9 cellular contexts compared by ENCODE assay signal in genomic region chr17:63476857-63477470, GRCh38. TPM values are rescaled to one million over a fixed set of nuclear protein-coding genes. Genes with fewer than 3 reads are reported as not detected.
DNase-seq lines count a peak whose midpoint lies in the region; ATAC-seq, FAIRE-seq and TF ChIP-seq lines count a peak whose summit lies in the region.
"Had no signal": no experiment of that assay in that cellular context is flagged by ENCODE, and none has a peak within 500 bp of the region (broad histone marks: within the 10 kb centered on the region; RNA-seq: fewer than 3 reads in every experiment).

ACE (plus strand) TSS chr17:63477061; CDS start chr17:63477095, 34 bp downstream.

- H3K9me2 ChIP-seq in SK-N-SH, result no peaks in the 10 kb centered on the region

- intact Hi-C loops in MCF 10A (cut with micrococcal nuclease), result no loop called here

- TF ChIP-seq CTCF in SK-N-SH (IDR thresholded peaks at IDR 0.05), result peak; percentile 9; the same call in 1 of the 2 replicates
- TF ChIP-seq CTCF in MCF 10A (IDR thresholded peaks at IDR 0.05; ENCODE audit: unreplicated experiment), result no peak

- H3K27me3 Mint-ChIP-seq in MCF 10A (ENCODE audit: insufficient read depth, unreplicated experiment), result no peaks in the 10 kb centered on the region
- peaks cover 5 to 19% (median 10%) of the 10 kb centered on the region in 3 donors for H3K27me3 Mint-ChIP-seq in immature natural killer cell (ENCODE audit: low read depth in 3 of 3)

- H3K79me2 ChIP-seq in SK-N-SH (ENCODE audit: insufficient read depth), result no peaks in the 10 kb centered on the region

- no peaks in the 10 kb centered on the region for H3K9me3 ChIP-seq in SK-N-SH

- H3K9ac ChIP-seq in SK-N-SH, result peak within 1 kb of the TSS; percentile 38; the same call in 1 of the 2 replicates

- H2AFZ ChIP-seq in SK-N-SH (ENCODE audit: low read depth), result peak within 1 kb of the TSS; percentile 69; the same call in 1 of the 2 replicates

- BruUV-seq in MCF 10A (replicated peaks; lab: Mats Ljungman, UMichigan), result no TSS peak

- TF ChIP-seq RAD21 in SK-N-SH (IDR thresholded peaks at IDR 0.05; ENCODE audit: low read length), result no peak; the same call in 1 of the 2 replicates

- FAIRE-seq in HTR-8/SVneo (lab: Jason Lieb, UNC), result peak; percentile 70
- FAIRE-seq: TTC549 had no signal

- H3F3A ChIP-seq in SK-N-SH (replicated peaks; ENCODE audit: insufficient read depth), result peaks cover 10% of the 10 kb centered on the region

- 2% methylated on average over 39 of the region's 77 CpGs for WGBS in SK-N-SH (ENCODE audit: low lambda C conversion rate)

- ATAC-seq in HG02642 (IDR thresholded peaks at IDR 0.05; ENCODE audit: poor library complexity, unreplicated experiment), result no peak
- no peak for ATAC-seq in HG03432 (IDR thresholded peaks at IDR 0.05; ENCODE audit: unreplicated experiment)

- H3K27me3 ChIP-seq in SK-N-SH (ENCODE audit: insufficient read depth), result no peaks in the 10 kb centered on the region

- H3K4me3 ChIP-seq in SK-N-SH (ENCODE audit: low read depth in 2 of 2, low read length in 1 of 2), result peak within 1 kb of the TSS; percentile 59 to 67

- peak within 1 kb of the TSS; percentile 63 for H3K4me3 Mint-ChIP-seq in MCF 10A (ENCODE audit: unreplicated experiment)
- peak within 1 kb of the TSS; percentile 57 to 76 (median 72) for H3K4me3 Mint-ChIP-seq in immature natural killer cell

- H3K4me1 Mint-ChIP-seq in MCF 10A (ENCODE audit: insufficient read depth, unreplicated experiment) (no peaks in the 10 kb centered on the region), immature natural killer cell (peaks cover 0 to 7% of the 10 kb centered on the region in 2 donors)

- CTCF ChIA-PET in SK-N-SH (lab: Yijun Ruan, JAX), result interaction anchor here (1.0 to 13.7 kb wide), 10 partner anchors 11 to 133 kb away, joined by 3 to 708 read pairs (median 34); partner anchors contain the start of genes CYB561 and TACO1
- CTCF ChIA-PET in MCF 10A (lab: Yijun Ruan, JAX), result interaction anchor here (1.1 to 6.9 kb wide), 3 partner anchors 13 to 45 kb away, joined by 3 to 216 read pairs (median 62); partner anchors contain the start of gene CYB561

- H3K36me3 ChIP-seq in SK-N-SH (replicated peaks in 1 of 2; ENCODE audit: control insufficient read depth in 1 of 2, insufficient read depth in 2 of 2, low read length in 1 of 2), result peaks cover 0 to 4% of the 10 kb centered on the region in 2 experiments

- no peaks in the 10 kb centered on the region for H4K20me1 ChIP-seq in SK-N-SH (ENCODE audit: insufficient read depth)

- DNase-seq in Daoy (ENCODE audit: low read depth), result peak; percentile 53
- peak; percentile 49 for DNase-seq in HTR-8/SVneo (ENCODE audit: insufficient read length, low spot score)
- DNase-seq in SK-N-SH, result peak; percentile 94
- no peak for DNase-seq in MCF 10A (ENCODE audit: unreplicated experiment)
- DNase-seq in immature natural killer cell, result peak; percentile 23 to 25 (median 24)
- peak; percentile 60 for DNase-seq in stimulated activated CD4-positive, alpha-beta T cell treated with anti-CD3 and anti-CD28 coated beads, Interleukin-15, amount 100 ng/mL, for 24 hours

- peak within 1 kb of the TSS; percentile 88 for H3K4me2 ChIP-seq in SK-N-SH

- peak within 1 kb of the TSS in 1 of 2 experiments; percentile 86; a peak in 2 of 4 replicates for H3K27ac ChIP-seq in SK-N-SH (ENCODE audit: low read depth in 2 of 2, low read length in 1 of 2)

- H3K9me3 Mint-ChIP-seq in MCF 10A (ENCODE audit: unreplicated experiment) (no peaks in the 10 kb centered on the region), immature natural killer cell (no peaks in the 10 kb centered on the region)

- H3K27ac Mint-ChIP-seq in MCF 10A (ENCODE audit: low read depth, unreplicated experiment) (no peak within 1 kb of the TSS), immature natural killer cell (peak within 1 kb of the TSS in 1 of 6 donors; percentile 41)

- no peak for TF ChIP-seq EP300 in SK-N-SH (IDR thresholded peaks at IDR 0.05; ENCODE audit: borderline replicate concordance in 1 of 2, low read depth in 1 of 2, low read length in 1 of 2)

- POLR2A ChIA-PET in SK-N-SH (lab: Yijun Ruan, JAX), result interaction anchor here (0.9 to 9.6 kb wide), 14 partner anchors 9 to 297 kb away, joined by 3 to 212 read pairs (median 6); partner anchors contain the start of genes CCDC47, CYB561, DCAF7 and DDX42
- POLR2A ChIA-PET in MCF 10A (lab: Yijun Ruan, JAX), result no interaction called here

- no peaks in the 10 kb centered on the region for H3K36me3 Mint-ChIP-seq in MCF 10A (ENCODE audit: insufficient read depth, unreplicated experiment)
- H3K36me3 Mint-ChIP-seq in immature natural killer cell, result no peaks in the 10 kb centered on the region

- peaks cover 9 to 67% of the 10 kb centered on the region in 2 experiments for H3K4me1 ChIP-seq in SK-N-SH (ENCODE audit: control insufficient read depth in 1 of 2, insufficient read depth in 2 of 2, low read depth in 1 of 2, low read length in 1 of 2)

TF ChIP-seq in SK-N-SH, 30 proteins besides CTCF, POLR2A, EP300 and RAD21:
- TF ChIP-seq NRF1 (IDR thresholded peaks at IDR 0.05; ENCODE audit: low read depth, low read length), result 0 out of 2 replicates have a peak, but pooled peaks have one; percentile 17
- TF ChIP-seq REST (IDR thresholded peaks at IDR 0.05; ENCODE audit: low read depth, low read length), result no peak
- TF ChIP-seq JUND (IDR thresholded peaks at IDR 0.05), result no peak
- TF ChIP-seq FOSL2 (IDR thresholded peaks at IDR 0.05; ENCODE audit: borderline replicate concordance, low read depth), result no peak
- TF ChIP-seq SMC3 (IDR thresholded peaks at IDR 0.05; ENCODE audit: low read depth, low read length), result no peak
- no peak for TF ChIP-seq EZH2phosphoT487 (IDR thresholded peaks at IDR 0.05; ENCODE audit: borderline replicate concordance, low read depth)
- TF ChIP-seq IRF3 (IDR thresholded peaks at IDR 0.05; ENCODE audit: low read depth, low read length), result no peak
- no peak for TF ChIP-seq SIN3A (IDR thresholded peaks at IDR 0.05; ENCODE audit: borderline replicate concordance, low read depth, low read length)
- TF ChIP-seq PBX3 (IDR thresholded peaks at IDR 0.05), result 0 out of 2 replicates have a peak, but pooled peaks have one; percentile 21
- TF ChIP-seq POLR2AphosphoS5 (IDR thresholded peaks at IDR 0.05; ENCODE audit: low read depth, low read length), result no peak
- peak; percentile 65; the same call in 1 of the 2 replicates for TF ChIP-seq MXI1 (IDR thresholded peaks at IDR 0.05; ENCODE audit: low read depth, low read length)
- TF ChIP-seq MAX (IDR thresholded peaks at IDR 0.05; ENCODE audit: low read depth), result peak; percentile 91

RNA-seq across cellular contexts. Expression of gene ACE, which starts in this region (rescaled TPM):
- 0.29 TPM in 1 of 2 replicates, not detected in the other for total RNA-seq in Daoy (2014; rRNA removed; shearing (Covaris generic))
- 6.3 and 12.1 TPM in 2 replicates for polyA plus RNA-seq in SK-N-SH (2012; rRNA removed)
- 6.0 and 10.9 TPM in 2 replicates for polyA plus RNA-seq in SK-N-SH (2012; cell fraction: cytosol; rRNA removed)
- polyA plus RNA-seq in SK-N-SH (2012; cell fraction: nucleus; rRNA removed), result 34.5 and 42.3 TPM in 2 replicates
- total RNA-seq in MCF 10A (2022), result 0.30 and 0.39 TPM in 2 replicates
- under 1 TPM in 1 of 3 donors, not detected in 2; 0.28 TPM for polyA plus RNA-seq in immature natural killer cell

Comparison
In these comparisons a context has a peak if more than half of its experiments do, and no peak if none do; other contexts are left out.
1. RNA of gene ACE (polyA plus RNA-seq): 6.0 to 42.3 TPM in SK-N-SH; 0.28 TPM in immature natural killer cell; every median in the first group is over 4 times any median in the second.
2. Peak in DNase-seq in Daoy; RNA of the gene not detected or under 1 TPM.
3. Peak in DNase-seq in immature natural killer cell; RNA of the gene not detected or under 1 TPM.